ENCODE assay signal across 13 cellular contexts in the genomic region with DNA sequence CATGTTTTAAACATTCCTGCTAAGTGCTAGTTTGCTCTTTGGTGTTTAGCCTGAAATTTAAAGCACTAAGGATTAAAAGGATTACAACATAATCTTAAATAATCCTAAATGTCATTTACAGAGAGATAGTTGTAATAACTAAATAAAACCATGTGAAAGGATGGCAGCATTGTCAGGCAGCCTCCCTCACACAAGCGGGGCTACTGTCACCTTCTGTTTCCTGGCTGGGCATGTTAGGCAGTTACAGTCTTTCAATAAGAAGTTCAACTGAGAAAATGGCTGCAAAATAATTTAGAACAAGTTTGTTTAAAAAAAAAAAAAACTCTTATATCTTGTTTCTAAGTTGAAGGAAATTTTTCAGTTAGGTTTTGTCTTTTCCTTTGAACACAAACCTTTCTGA.
A peak's percentile ranks its signal among the peaks of the same experiment; 100 is the strongest.
DNase-seq lines count a peak whose midpoint lies in the region; ATAC-seq and TF ChIP-seq lines count a peak whose summit lies in the region.
"Had no signal": no experiment of that assay in that cellular context is flagged by ENCODE, and none has a peak within 500 bp of the region (broad histone marks: within the 10 kb centered on the region; RNA-seq: fewer than 3 reads in every experiment).

No MANE protein-coding gene starts in this region.

- no peak for TF ChIP-seq CTCF in HFFc6 (IDR thresholded peaks at IDR 0.05)

- intact Hi-C loops in left colon (cut with DNase I, micrococcal nuclease), result loop anchor here in 1 of 2 donors (10.0 kb wide), 2 partner anchors 139 to 219 kb away; no protein-coding TSS in a partner anchor

- H3K36me3 Mint-ChIP-seq in stimulated activated naive CD8-positive, alpha-beta T cell treated with anti-CD3 and anti-CD28 coated beads, Interleukin-15, Interleukin-2, amounts not matched to agents 100 ng/mL and 50 ng/mL, for 24 hours (ENCODE audit: low read depth), result peaks cover 18% of the 10 kb centered on the region
- peaks cover 25% of the 10 kb centered on the region for H3K36me3 Mint-ChIP-seq in central memory CD8-positive, alpha-beta T cell (ENCODE audit: insufficient read depth)
- H3K36me3 Mint-ChIP-seq in HFFc6 (ENCODE audit: low read depth), result no peaks in the 10 kb centered on the region

- H3K4me1 Mint-ChIP-seq in stimulated activated naive CD8-positive, alpha-beta T cell treated with anti-CD3 and anti-CD28 coated beads, Interleukin-15, Interleukin-2, amounts not matched to agents 100 ng/mL and 50 ng/mL, for 24 hours (ENCODE audit: low read depth), result peaks cover 82% of the 10 kb centered on the region
- peaks cover 56% of the 10 kb centered on the region for H3K4me1 Mint-ChIP-seq in central memory CD8-positive, alpha-beta T cell
- no peaks in the 10 kb centered on the region for H3K4me1 Mint-ChIP-seq in HFFc6 (ENCODE audit: low read depth)

- no peaks in the 10 kb centered on the region for H3K9me3 Mint-ChIP-seq in stimulated activated naive CD8-positive, alpha-beta T cell treated with anti-CD3 and anti-CD28 coated beads, Interleukin-15, Interleukin-2, amounts not matched to agents 100 ng/mL and 50 ng/mL, for 24 hours
- no peaks in the 10 kb centered on the region for H3K9me3 Mint-ChIP-seq in central memory CD8-positive, alpha-beta T cell
- H3K9me3 Mint-ChIP-seq in HFFc6, result no peaks in the 10 kb centered on the region

- no peaks in the 10 kb centered on the region for H3K27me3 Mint-ChIP-seq in stimulated activated naive CD8-positive, alpha-beta T cell treated with anti-CD3 and anti-CD28 coated beads, Interleukin-15, Interleukin-2, amounts not matched to agents 100 ng/mL and 50 ng/mL, for 24 hours
- H3K27me3 Mint-ChIP-seq in central memory CD8-positive, alpha-beta T cell, result no peaks in the 10 kb centered on the region
- peaks cover 6% of the 10 kb centered on the region for H3K27me3 Mint-ChIP-seq in HFFc6 (ENCODE audit: insufficient read depth)

- no peak overlapping the region for H3K4me3 Mint-ChIP-seq in stimulated activated naive CD8-positive, alpha-beta T cell treated with anti-CD3 and anti-CD28 coated beads, Interleukin-15, Interleukin-2, amounts not matched to agents 100 ng/mL and 50 ng/mL, for 24 hours
- peak overlapping the region; percentile 31 for H3K4me3 Mint-ChIP-seq in central memory CD8-positive, alpha-beta T cell
- H3K4me3 Mint-ChIP-seq in HFFc6, result no peak overlapping the region

- ATAC-seq in stimulated activated naive CD8-positive, alpha-beta T cell treated with anti-CD3 and anti-CD28 coated beads, Interleukin-15, Interleukin-2, amounts not matched to agents 100 U/mL and 50 U/mL, for 24 hours, result no peak
- peak; percentile 54 for ATAC-seq in central memory CD8-positive, alpha-beta T cell (replicated peaks; ENCODE audit: extremely low read depth, poor library complexity, severe bottlenecking)
- ATAC-seq in HG03097 (IDR thresholded peaks at IDR 0.05; ENCODE audit: low FRiP score, unreplicated experiment), result no peak
- ATAC-seq in left colon, result no peak
- ATAC-seq: left cardiac atrium had no signal

- no peak for DNase-seq in stimulated activated naive CD8-positive, alpha-beta T cell treated with anti-CD3 and anti-CD28 coated beads, Interleukin-15, Interleukin-2, amounts not matched to agents 100 U/mL and 50 U/mL, for 24 hours
- DNase-seq in T-helper 9 cell (peak; percentile 16), mucosa of gallbladder (ENCODE audit: low spot score) (no peak), left colon (no peak), HFFc6 (no peak)
- DNase-seq in central memory CD8-positive, alpha-beta T cell (ENCODE audit: low spot score in 2 of 2), result no peak
- DNase-seq: left cardiac atrium, MG63, NCI-H187, SW 1271, tibial artery had no signal

- H3K27ac Mint-ChIP-seq in stimulated activated naive CD8-positive, alpha-beta T cell treated with anti-CD3 and anti-CD28 coated beads, Interleukin-15, Interleukin-2, amounts not matched to agents 100 ng/mL and 50 ng/mL, for 24 hours, result peak overlapping the region; percentile 81
- peak overlapping the region; percentile 54 for H3K27ac Mint-ChIP-seq in central memory CD8-positive, alpha-beta T cell (ENCODE audit: low read depth)
- H3K27ac Mint-ChIP-seq in HFFc6, result no peak overlapping the region
